23 cellular contexts compared by ENCODE assay signal in the genomic region with DNA sequence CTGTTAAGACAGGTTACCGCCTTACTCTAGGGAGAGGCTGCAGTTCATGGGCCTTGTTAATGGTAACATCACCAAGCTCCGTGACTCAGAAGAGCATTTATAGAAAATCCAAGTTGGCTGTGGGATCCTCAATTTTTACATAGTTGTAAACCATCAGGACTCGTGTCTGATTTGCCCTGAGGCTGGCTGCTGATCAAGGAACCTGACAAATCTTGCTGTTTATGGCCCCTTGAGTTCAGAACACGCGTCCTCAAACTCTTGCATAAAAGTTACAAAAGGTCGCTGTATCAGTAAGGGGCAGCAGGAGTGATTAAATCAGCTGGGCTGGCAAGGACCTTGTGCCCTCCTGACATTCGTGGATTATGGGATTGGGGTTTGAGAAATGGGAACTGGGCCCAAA. TPM values are rescaled to one million over a fixed set of nuclear protein-coding genes. Genes with fewer than 3 reads are reported as not detected.
"Had no signal": no experiment of that assay in that cellular context is flagged by ENCODE, and none has a peak within 500 bp of the region (broad histone marks: within the 10 kb centered on the region; RNA-seq: fewer than 3 reads in every experiment).

No MANE protein-coding gene starts in this region.

- H3K36me3 Mint-ChIP-seq: naive thymus-derived CD8-positive, alpha-beta T cell; type B pancreatic cell had no signal

- H3K9me3 Mint-ChIP-seq: naive thymus-derived CD8-positive, alpha-beta T cell; type B pancreatic cell had no signal

- H3K4me3 Mint-ChIP-seq: naive thymus-derived CD8-positive, alpha-beta T cell; type B pancreatic cell had no signal

- H3K27me3 ChIP-seq: colonic mucosa, heart left ventricle, right atrium auricular region, uterus had no signal

- H3K9me3 ChIP-seq: colonic mucosa, heart left ventricle, mucosa of descending colon, neutrophil, right atrium auricular region, uterus had no signal

- H3K27ac ChIP-seq: colonic mucosa, heart left ventricle, neutrophil, right atrium auricular region, uterus had no signal

- ATAC-seq: heart left ventricle; left lobe of liver; mucosa of descending colon; naive thymus-derived CD8-positive, alpha-beta T cell had no signal

- DNase-seq: colonic mucosa; dermis blood vessel endothelial cell; heart left ventricle; hippocampal formation; kidney glomerular epithelial cell; mammary epithelial cell; mucosa of descending colon; naive thymus-derived CD8-positive, alpha-beta T cell; small intestine; stimulated activated CD4-positive, alpha-beta T cell treated with anti-CD3 and anti-CD28 coated beads, Interleukin-12 subunit alpha, Interleukin-12 subunit beta, amount 100 ng/mL, for 4 hours; stimulated activated CD4-positive, alpha-beta T cell treated with anti-CD3 and anti-CD28 coated beads, Interleukin-2, amount 100 ng/mL, for 48 hours; stimulated activated naive CD4-positive, alpha-beta T cell treated with Interleukin-2 at 50 U/mL for 16 hours; uterus had no signal

- H3K27ac Mint-ChIP-seq: naive thymus-derived CD8-positive, alpha-beta T cell; type B pancreatic cell had no signal

- H3K4me1 ChIP-seq: colonic mucosa, uterus had no signal

- H3K4me3 ChIP-seq: colonic mucosa, heart left ventricle, mucosa of descending colon, right atrium auricular region, uterus had no signal

- H3K36me3 ChIP-seq: colonic mucosa, heart left ventricle, neutrophil, right atrium auricular region, uterus had no signal

RNA-seq across cellular contexts. Expression of a gene that starts 4.6 kb away (rescaled TPM):
- total RNA-seq: colonic mucosa; dermis blood vessel endothelial cell; epithelial cell of proximal tubule; glomerular endothelial cell; mammary epithelial cell; mesenteric fat pad; mucosa of descending colon; naive thymus-derived CD8-positive, alpha-beta T cell; pulmonary artery endothelial cell had no signal

RNA-seq across cellular contexts. Expression of a gene that starts 25.2 kb away (rescaled TPM):
- total RNA-seq: dermis blood vessel endothelial cell; epithelial cell of proximal tubule; frontal cortex; glomerular endothelial cell; mammary epithelial cell; naive thymus-derived CD8-positive, alpha-beta T cell; pulmonary artery endothelial cell had no signal
- polyA plus RNA-seq: mammary epithelial cell; naive thymus-derived CD8-positive, alpha-beta T cell; neural cell had no signal
